ENCODE assay signal across 1 cellular context in the genomic region with DNA sequence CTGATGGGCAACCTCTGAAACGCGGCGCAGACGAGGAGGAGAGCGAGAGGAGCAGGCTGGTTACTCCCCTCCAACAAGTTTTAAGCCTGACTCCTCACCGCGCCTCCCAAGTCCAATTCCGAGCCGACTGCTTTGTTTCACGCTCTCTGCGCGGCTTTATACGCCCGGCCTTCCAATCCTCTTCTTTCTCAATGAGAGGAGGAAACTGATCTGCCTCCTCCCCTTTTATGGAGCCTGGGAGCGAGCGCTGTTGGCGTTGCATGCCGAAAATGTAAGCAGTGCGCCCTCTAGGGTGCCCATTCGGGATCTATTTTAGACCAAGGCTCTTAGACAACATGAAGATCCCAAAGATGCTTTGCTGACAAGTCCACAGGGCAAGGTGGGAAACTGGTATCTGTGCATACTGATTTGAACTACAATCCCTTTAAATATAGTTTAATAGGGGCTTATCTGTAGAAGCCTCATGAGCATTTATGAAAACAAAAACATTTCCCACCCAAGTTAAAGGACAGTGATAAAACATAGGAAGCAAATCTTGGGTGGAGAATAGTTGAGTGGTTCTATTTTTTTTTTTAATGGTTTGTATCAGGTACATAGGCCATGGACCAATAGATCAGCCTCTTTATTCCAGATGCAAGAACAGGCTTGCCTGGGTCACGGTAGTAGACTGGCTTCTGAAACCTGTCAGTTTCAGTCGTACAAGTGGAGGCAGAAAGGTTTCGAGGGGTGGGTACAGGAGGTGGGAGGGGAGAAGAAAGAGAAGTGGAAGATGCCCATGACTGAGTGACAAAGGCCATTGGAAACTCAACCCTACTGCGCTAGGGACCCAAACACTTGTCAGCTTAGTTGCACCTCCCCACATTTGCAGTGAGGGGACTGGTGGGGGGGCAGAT.
TF ChIP-seq lines count a peak whose summit lies in the region.

Gene RND3 (minus strand): TSS at position 131 of the 893 bp plus-strand sequence. CDS start 250 bp downstream, outside the sequence.

TF ChIP-seq in HepG2, 621 proteins besides CTCF, POLR2A, EP300 and RAD21 (continued from another document):
- no peak for TF ChIP-seq STAT5B (CRISPR knock-in tag; IDR thresholded peaks at IDR 0.05)
